ENCODE assay signal across 9 cellular contexts in genomic region chr13:114222461-114222968, GRCh38. TPM values are rescaled to one million over a fixed set of nuclear protein-coding genes. Genes with fewer than 3 reads are reported as not detected.
A peak's percentile ranks its signal among the peaks of the same experiment; 100 is the strongest.
DNase-seq lines count a peak whose midpoint lies in the region; ATAC-seq and TF ChIP-seq lines count a peak whose summit lies in the region.
"Had no signal": no experiment of that assay in that cellular context is flagged by ENCODE, and none has a peak within 500 bp of the region (broad histone marks: within the 10 kb centered on the region; RNA-seq: fewer than 3 reads in every experiment).

No MANE protein-coding gene starts in this region.

- TF ChIP-seq CTCF in WERI-Rb-1 (IDR thresholded peaks at IDR 0.05; ENCODE audit: low read depth, low read length), result no peak

- no peaks in the 10 kb centered on the region for H3K36me3 ChIP-seq in WERI-Rb-1
- H3K36me3 ChIP-seq: SJSA1 had no signal

- H3K4me3 Mint-ChIP-seq in stimulated activated naive CD8-positive, alpha-beta T cell treated with anti-CD3 and anti-CD28 coated beads, Interleukin-15, Interleukin-2, amounts not matched to agents 100 ng/mL and 50 ng/mL, for 24 hours, result no peak overlapping the region
- no peak overlapping the region for H3K4me3 Mint-ChIP-seq in stimulated activated naive CD8-positive, alpha-beta T cell treated with anti-CD3 and anti-CD28 coated beads, Interleukin-15, amount 100 ng/mL, for 72 hours
- H3K4me3 Mint-ChIP-seq in activated naive CD8-positive, alpha-beta T cell, result no peak overlapping the region

- H3K27ac ChIP-seq in WERI-Rb-1, result no peak overlapping the region
- H3K27ac ChIP-seq: SJSA1 had no signal

- no peak for ATAC-seq in stimulated activated naive CD8-positive, alpha-beta T cell treated with anti-CD3 and anti-CD28 coated beads, Interleukin-15, amount 100 ng/mL, for 72 hours
- no peak for ATAC-seq in left lobe of liver
- ATAC-seq in GM21528 (IDR thresholded peaks at IDR 0.05; ENCODE audit: low FRiP score, unreplicated experiment), result no peak
- ATAC-seq in HG03469 (IDR thresholded peaks at IDR 0.05; ENCODE audit: unreplicated experiment), result no peak

- H3K27me3 Mint-ChIP-seq in stimulated activated naive CD8-positive, alpha-beta T cell treated with anti-CD3 and anti-CD28 coated beads, Interleukin-15, Interleukin-2, amounts not matched to agents 100 ng/mL and 50 ng/mL, for 24 hours, result no peaks in the 10 kb centered on the region
- no peaks in the 10 kb centered on the region for H3K27me3 Mint-ChIP-seq in stimulated activated naive CD8-positive, alpha-beta T cell treated with anti-CD3 and anti-CD28 coated beads, Interleukin-15, amount 100 ng/mL, for 72 hours
- H3K27me3 Mint-ChIP-seq in activated naive CD8-positive, alpha-beta T cell, result no peaks in the 10 kb centered on the region

- peak overlapping the region; percentile 18 for H3K27ac Mint-ChIP-seq in stimulated activated naive CD8-positive, alpha-beta T cell treated with anti-CD3 and anti-CD28 coated beads, Interleukin-15, Interleukin-2, amounts not matched to agents 100 ng/mL and 50 ng/mL, for 24 hours
- H3K27ac Mint-ChIP-seq in stimulated activated naive CD8-positive, alpha-beta T cell treated with anti-CD3 and anti-CD28 coated beads, Interleukin-15, amount 100 ng/mL, for 72 hours, result no peak overlapping the region
- H3K27ac Mint-ChIP-seq in activated naive CD8-positive, alpha-beta T cell, result peak overlapping the region; percentile 52

- H3K9me3 Mint-ChIP-seq in stimulated activated naive CD8-positive, alpha-beta T cell treated with anti-CD3 and anti-CD28 coated beads, Interleukin-15, Interleukin-2, amounts not matched to agents 100 ng/mL and 50 ng/mL, for 24 hours, result no peaks in the 10 kb centered on the region
- H3K9me3 Mint-ChIP-seq in stimulated activated naive CD8-positive, alpha-beta T cell treated with anti-CD3 and anti-CD28 coated beads, Interleukin-15, amount 100 ng/mL, for 72 hours, result no peaks in the 10 kb centered on the region
- H3K9me3 Mint-ChIP-seq in activated naive CD8-positive, alpha-beta T cell (ENCODE audit: low read depth), result no peaks in the 10 kb centered on the region

- no peaks in the 10 kb centered on the region for H3K27me3 ChIP-seq in WERI-Rb-1 (ENCODE audit: insufficient read depth, low read depth, severe bottlenecking)
- H3K27me3 ChIP-seq: SJSA1 had no signal

- H3K9me3 ChIP-seq in WERI-Rb-1 (ENCODE audit: severe bottlenecking), result no peaks in the 10 kb centered on the region
- H3K9me3 ChIP-seq: SJSA1 had no signal

- no peak overlapping the region for H3K4me3 ChIP-seq in WERI-Rb-1 (ENCODE audit: low read depth, low read length)
- H3K4me3 ChIP-seq: SJSA1 had no signal

- H3K4me1 Mint-ChIP-seq in stimulated activated naive CD8-positive, alpha-beta T cell treated with anti-CD3 and anti-CD28 coated beads, Interleukin-15, Interleukin-2, amounts not matched to agents 100 ng/mL and 50 ng/mL, for 24 hours (ENCODE audit: low read depth), result peaks cover 81% of the 10 kb centered on the region
- H3K4me1 Mint-ChIP-seq in stimulated activated naive CD8-positive, alpha-beta T cell treated with anti-CD3 and anti-CD28 coated beads, Interleukin-15, amount 100 ng/mL, for 72 hours, result peaks cover 80% of the 10 kb centered on the region
- H3K4me1 Mint-ChIP-seq in activated naive CD8-positive, alpha-beta T cell (ENCODE audit: low read depth), result peaks cover 87% of the 10 kb centered on the region

- no peak for DNase-seq in stimulated activated naive CD8-positive, alpha-beta T cell treated with anti-CD3 and anti-CD28 coated beads, Interleukin-15, amount 100 ng/mL, for 72 hours
- DNase-seq in left kidney (ENCODE audit: low read depth, low spot score) (peak; percentile 14), left lobe of liver (ENCODE audit: low spot score) (no peak), WERI-Rb-1 (no peak)

- no peaks in the 10 kb centered on the region for H3K36me3 Mint-ChIP-seq in stimulated activated naive CD8-positive, alpha-beta T cell treated with anti-CD3 and anti-CD28 coated beads, Interleukin-15, Interleukin-2, amounts not matched to agents 100 ng/mL and 50 ng/mL, for 24 hours (ENCODE audit: low read depth)
- H3K36me3 Mint-ChIP-seq in activated naive CD8-positive, alpha-beta T cell, result no peaks in the 10 kb centered on the region

RNA-seq across cellular contexts. Expression of gene CDC16, which starts 12.2 kb away (rescaled TPM):
- 28.1 TPM for total RNA-seq in left lobe of liver

RNA-seq across cellular contexts. Expression of gene CFAP97D2, which starts 43.5 kb away (rescaled TPM):
- not detected for total RNA-seq in left lobe of liver

RNA-seq across cellular contexts. Expression of gene UPF3A, which starts 58.9 kb away (rescaled TPM):
- 22.0 TPM for total RNA-seq in left lobe of liver

Comparison
In these comparisons a context has a peak if more than half of its experiments do, and no peak if none do; other contexts are left out.
1. H3K27ac Mint-ChIP-seq: peak in stimulated activated naive CD8-positive, alpha-beta T cell treated with anti-CD3 and anti-CD28 coated beads, Interleukin-15, Interleukin-2, amounts not matched to agents 100 ng/mL and 50 ng/mL, for 24 hours (single experiment) and activated naive CD8-positive, alpha-beta T cell (single experiment); none in stimulated activated naive CD8-positive, alpha-beta T cell treated with anti-CD3 and anti-CD28 coated beads, Interleukin-15, amount 100 ng/mL, for 72 hours (0 of 2).